31 cellular contexts compared by ENCODE assay signal in the genomic region with DNA sequence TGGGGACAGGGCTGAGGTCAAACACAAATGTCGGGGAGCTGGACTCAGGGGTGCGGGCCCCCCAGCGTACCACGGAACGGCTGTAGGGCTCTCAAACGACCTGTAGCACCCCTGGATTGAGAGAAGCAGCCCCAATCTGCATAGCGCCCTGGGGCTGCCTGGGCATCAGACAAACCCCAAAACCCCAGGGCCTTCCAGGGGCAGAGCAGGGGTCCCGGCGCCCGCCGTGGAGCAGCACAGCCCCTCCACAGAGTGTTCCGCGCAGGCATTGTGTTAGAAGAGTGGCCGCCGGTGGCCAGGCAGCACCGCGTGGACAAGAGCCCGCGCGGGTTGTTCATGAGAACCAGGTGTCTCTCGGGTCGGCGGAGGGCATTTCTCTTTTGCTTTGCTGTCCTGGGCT.
"Had no signal": no experiment of that assay in that cellular context is flagged by ENCODE, and none has a peak within 500 bp of the region (broad histone marks: within the 10 kb centered on the region; RNA-seq: fewer than 3 reads in every experiment).

No MANE protein-coding gene starts in this region.

- H3K27ac ChIP-seq: adrenal gland, brain microvascular endothelial cell, colonic mucosa, epithelial cell of prostate, esophagus squamous epithelium, gastroesophageal sphincter, heart right ventricle, WERI-Rb-1 had no signal

- H3K4me1 ChIP-seq: adrenal gland had no signal

- H3K27ac Mint-ChIP-seq: activated B cell treated with CpG ODN at 0.5 μM for 24 hours; activated CD8-positive, alpha-beta T cell treated with anti-CD3 and anti-CD28 coated beads for 36 hours; activated naive CD4-positive, alpha-beta T cell treated with anti-CD3 and anti-CD28 coated beads for 36 hours; activated naive CD4-positive, alpha-beta T cell treated with anti-CD3 and anti-CD28 coated beads, Interleukin-2, amount 50 U/mL, for 24 hours; activated naive CD8-positive, alpha-beta T cell treated with anti-CD3 and anti-CD28 coated beads for 36 hours; activated naive CD8-positive, alpha-beta T cell treated with anti-CD3 and anti-CD28 coated beads, Interleukin-2, amount 50 U/mL, for 24 hours; activated T-helper 17 cell treated with anti-CD3 and anti-CD28 coated beads, Interleukin-2, amount 50 U/mL, for 72 hours; T-helper 17 cell; T-helper 2 cell treated with Interferon-gamma antibody and Interleukin-4, amounts not matched to agents 5 μg/mL and 100 μg/mL, for 36 hours had no signal

- H3K4me3 ChIP-seq: adrenal gland, colonic mucosa, esophagus squamous epithelium, gastroesophageal sphincter, heart right ventricle had no signal

- H3K9me3 Mint-ChIP-seq: activated B cell treated with CpG ODN at 0.5 μM for 24 hours; activated CD8-positive, alpha-beta T cell treated with anti-CD3 and anti-CD28 coated beads for 36 hours; activated naive CD4-positive, alpha-beta T cell treated with anti-CD3 and anti-CD28 coated beads for 36 hours; activated naive CD4-positive, alpha-beta T cell treated with anti-CD3 and anti-CD28 coated beads, Interleukin-2, amount 50 U/mL, for 24 hours; activated naive CD8-positive, alpha-beta T cell treated with anti-CD3 and anti-CD28 coated beads for 36 hours; activated naive CD8-positive, alpha-beta T cell treated with anti-CD3 and anti-CD28 coated beads, Interleukin-2, amount 50 U/mL, for 24 hours; activated T-cell treated with anti-CD3 and anti-CD28 coated beads, Interleukin-2, amount 50 U/mL, for 4 hours; activated T-helper 17 cell treated with anti-CD3 and anti-CD28 coated beads, Interleukin-2, amount 50 U/mL, for 72 hours; T-helper 2 cell treated with Interferon-gamma antibody and Interleukin-4, amounts not matched to agents 5 μg/mL and 100 μg/mL, for 36 hours had no signal

- ATAC-seq: activated CD4-positive, CD25-positive, alpha-beta regulatory T cell treated with anti-CD3 and anti-CD28 coated beads, Interleukin-2, amount 50 U/mL, for 24 hours; activated CD8-positive, alpha-beta T cell treated with anti-CD3 and anti-CD28 coated beads for 36 hours; activated naive CD8-positive, alpha-beta T cell treated with anti-CD3 and anti-CD28 coated beads, Interleukin-2, amount 50 U/mL, for 24 hours; activated T-cell treated with anti-CD3 and anti-CD28 coated beads, Interleukin-2, amount 50 U/mL, for 4 hours; activated T-helper 17 cell treated with anti-CD3 and anti-CD28 coated beads, Interleukin-2, amount 50 U/mL, for 72 hours; gastroesophageal sphincter; heart right ventricle; T-helper 17 cell had no signal

- H3K36me3 ChIP-seq: adrenal gland, brain microvascular endothelial cell, colonic mucosa, esophagus squamous epithelium, gastroesophageal sphincter, WERI-Rb-1 had no signal

- DNase-seq: activated B cell treated with CpG ODN at 0.5 μM for 24 hours; activated CD4-positive, alpha-beta T cell treated with anti-CD3 and anti-CD28 coated beads for 48 hours; activated CD4-positive, alpha-beta T cell treated with anti-CD3 and anti-CD28 coated beads, Interleukin-2, amount 50 U/mL, for 1 hour; activated CD4-positive, alpha-beta T cell treated with anti-CD3 and anti-CD28 coated beads, Interleukin-2, amount 50 U/mL, for 48 hours; activated CD8-positive, alpha-beta memory T cell treated with anti-CD3 and anti-CD28 coated beads for 24 hours; activated CD8-positive, alpha-beta T cell treated with anti-CD3 and anti-CD28 coated beads for 36 hours; activated effector memory CD4-positive, alpha-beta T cell treated with Interleukin-2 at 50 U/mL for 16 hours; activated naive CD4-positive, alpha-beta T cell treated with anti-CD3 and anti-CD28 coated beads for 36 hours; activated naive CD8-positive, alpha-beta T cell treated with anti-CD3 and anti-CD28 coated beads for 36 hours; activated naive CD8-positive, alpha-beta T cell treated with anti-CD3 and anti-CD28 coated beads, Interleukin-2, amount 50 U/mL, for 24 hours; activated T-cell treated with anti-CD3 and anti-CD28 coated beads, Interleukin-2, amount 50 U/mL, for 4 hours; adrenal gland; amygdala; aorta; brain microvascular endothelial cell; caudate nucleus; colonic mucosa; effector CD8-positive, alpha-beta T cell; esophagus squamous epithelium; foreskin melanocyte; heart right ventricle; T-helper 1 cell; T-helper 17 cell; T1000; WERI-Rb-1 had no signal

- H3K9me3 ChIP-seq: adrenal gland, colonic mucosa, esophagus squamous epithelium, gastroesophageal sphincter, heart right ventricle had no signal

- H3K4me3 Mint-ChIP-seq: activated B cell treated with CpG ODN at 0.5 μM for 24 hours; activated CD8-positive, alpha-beta T cell treated with anti-CD3 and anti-CD28 coated beads for 36 hours; activated naive CD4-positive, alpha-beta T cell treated with anti-CD3 and anti-CD28 coated beads for 36 hours; activated naive CD4-positive, alpha-beta T cell treated with anti-CD3 and anti-CD28 coated beads, Interleukin-2, amount 50 U/mL, for 24 hours; activated naive CD8-positive, alpha-beta T cell treated with anti-CD3 and anti-CD28 coated beads for 36 hours; activated naive CD8-positive, alpha-beta T cell treated with anti-CD3 and anti-CD28 coated beads, Interleukin-2, amount 50 U/mL, for 24 hours; activated T-cell treated with anti-CD3 and anti-CD28 coated beads, Interleukin-2, amount 50 U/mL, for 4 hours; activated T-helper 17 cell treated with anti-CD3 and anti-CD28 coated beads, Interleukin-2, amount 50 U/mL, for 72 hours; T-helper 17 cell; T-helper 2 cell treated with Interferon-gamma antibody and Interleukin-4, amounts not matched to agents 5 μg/mL and 100 μg/mL, for 36 hours had no signal

- H3K4me1 Mint-ChIP-seq: activated B cell treated with CpG ODN at 0.5 μM for 24 hours; activated naive CD4-positive, alpha-beta T cell treated with anti-CD3 and anti-CD28 coated beads, Interleukin-2, amount 50 U/mL, for 24 hours; activated naive CD8-positive, alpha-beta T cell treated with anti-CD3 and anti-CD28 coated beads for 36 hours; activated naive CD8-positive, alpha-beta T cell treated with anti-CD3 and anti-CD28 coated beads, Interleukin-2, amount 50 U/mL, for 24 hours; activated T-helper 17 cell treated with anti-CD3 and anti-CD28 coated beads, Interleukin-2, amount 50 U/mL, for 72 hours; T-helper 17 cell had no signal

- H3K36me3 Mint-ChIP-seq: activated naive CD4-positive, alpha-beta T cell treated with anti-CD3 and anti-CD28 coated beads, Interleukin-2, amount 50 U/mL, for 24 hours; activated naive CD8-positive, alpha-beta T cell treated with anti-CD3 and anti-CD28 coated beads for 36 hours had no signal
